Comparison of ENCODE assay signal across 20 cellular contexts in genomic region chr7:1163121-1163520, GRCh38.
"Had no signal": no experiment of that assay in that cellular context is flagged by ENCODE, and none has a peak within 500 bp of the region (broad histone marks: within the 10 kb centered on the region; RNA-seq: fewer than 3 reads in every experiment).

No MANE protein-coding gene starts in this region.

- H3K27ac Mint-ChIP-seq: neural progenitor cell had no signal

- H3K9me3 Mint-ChIP-seq: activated naive CD4-positive, alpha-beta T cell treated with anti-CD3 and anti-CD28 coated beads, Interleukin-2, amount 10 ng/mL, durations not matched to agents 7 days and 5 days; activated T-cell treated with anti-CD3 and anti-CD28 coated beads, Interleukin-2, amount 50 U/mL, for 72 hours; dendritic cell treated with granulocyte-macrophage colony-stimulating factor and Interleukin-4, amounts not matched to agents 40 ng/mL and 50 ng/mL, for 4 days; neural progenitor cell; stimulated activated memory B cell treated with anti-CD40 and anti-IgM and Interleukin-4, amounts not matched to agents 10 μg/mL and 1 μg/mL and 100 μg/mL, for 72 hours had no signal

- DNase-seq: activated CD4-positive, alpha-beta T cell treated with anti-CD3 and anti-CD28 coated beads for 4 hours; activated CD4-positive, alpha-beta T cell treated with anti-CD3 and anti-CD28 coated beads, Interleukin-2, amount 50 U/mL, for 48 hours; activated CD4-positive, CD25-positive, alpha-beta regulatory T cell; activated CD8-positive, alpha-beta memory T cell treated with anti-CD3 and anti-CD28 coated beads, Interleukin-2, amount 50 U/mL, for 48 hours; activated effector memory CD4-positive, alpha-beta T cell treated with anti-CD3 and anti-CD28 coated beads, Interleukin-2, amount 50 U/mL, for 16 hours; activated naive CD4-positive, alpha-beta T cell treated with anti-CD3 and anti-CD28 coated beads, Interleukin-2, amount 10 ng/mL, durations not matched to agents 7 days and 5 days; activated T-cell treated with anti-CD3 and anti-CD28 coated beads, Interleukin-2, amount 50 U/mL, for 72 hours; amygdala; body of pancreas; effector CD4-positive, alpha-beta T cell; foreskin melanocyte; glutamatergic neuron; left cardiac atrium; retina; sigmoid colon; stimulated activated CD4-positive, alpha-beta T cell treated with anti-CD3 and anti-CD28 coated beads, Interleukin-15, amount 100 ng/mL, for 24 hours; stomach had no signal

- H3K4me3 Mint-ChIP-seq: activated naive CD4-positive, alpha-beta T cell treated with anti-CD3 and anti-CD28 coated beads, Interleukin-2, amount 10 ng/mL, durations not matched to agents 7 days and 5 days; dendritic cell treated with granulocyte-macrophage colony-stimulating factor and Interleukin-4, amounts not matched to agents 40 ng/mL and 50 ng/mL, for 4 days; stimulated activated memory B cell treated with anti-CD40 and anti-IgM and Interleukin-4, amounts not matched to agents 10 μg/mL and 1 μg/mL and 100 μg/mL, for 72 hours had no signal

- H3K27me3 Mint-ChIP-seq: activated naive CD4-positive, alpha-beta T cell treated with anti-CD3 and anti-CD28 coated beads, Interleukin-2, amount 10 ng/mL, durations not matched to agents 7 days and 5 days; dendritic cell treated with granulocyte-macrophage colony-stimulating factor and Interleukin-4, amounts not matched to agents 40 ng/mL and 50 ng/mL, for 4 days; stimulated activated memory B cell treated with anti-CD40 and anti-IgM and Interleukin-4, amounts not matched to agents 10 μg/mL and 1 μg/mL and 100 μg/mL, for 72 hours had no signal

- ATAC-seq: activated T-cell treated with anti-CD3 and anti-CD28 coated beads, Interleukin-2, amount 50 U/mL, for 72 hours; body of pancreas; left cardiac atrium; stimulated activated memory B cell treated with anti-CD40 and anti-IgM and Interleukin-4, amounts not matched to agents 10 μg/mL and 1 μg/mL and 100 μg/mL, for 72 hours had no signal
